Comparison of ENCODE assay signal across 10 cellular contexts in the genomic region with DNA sequence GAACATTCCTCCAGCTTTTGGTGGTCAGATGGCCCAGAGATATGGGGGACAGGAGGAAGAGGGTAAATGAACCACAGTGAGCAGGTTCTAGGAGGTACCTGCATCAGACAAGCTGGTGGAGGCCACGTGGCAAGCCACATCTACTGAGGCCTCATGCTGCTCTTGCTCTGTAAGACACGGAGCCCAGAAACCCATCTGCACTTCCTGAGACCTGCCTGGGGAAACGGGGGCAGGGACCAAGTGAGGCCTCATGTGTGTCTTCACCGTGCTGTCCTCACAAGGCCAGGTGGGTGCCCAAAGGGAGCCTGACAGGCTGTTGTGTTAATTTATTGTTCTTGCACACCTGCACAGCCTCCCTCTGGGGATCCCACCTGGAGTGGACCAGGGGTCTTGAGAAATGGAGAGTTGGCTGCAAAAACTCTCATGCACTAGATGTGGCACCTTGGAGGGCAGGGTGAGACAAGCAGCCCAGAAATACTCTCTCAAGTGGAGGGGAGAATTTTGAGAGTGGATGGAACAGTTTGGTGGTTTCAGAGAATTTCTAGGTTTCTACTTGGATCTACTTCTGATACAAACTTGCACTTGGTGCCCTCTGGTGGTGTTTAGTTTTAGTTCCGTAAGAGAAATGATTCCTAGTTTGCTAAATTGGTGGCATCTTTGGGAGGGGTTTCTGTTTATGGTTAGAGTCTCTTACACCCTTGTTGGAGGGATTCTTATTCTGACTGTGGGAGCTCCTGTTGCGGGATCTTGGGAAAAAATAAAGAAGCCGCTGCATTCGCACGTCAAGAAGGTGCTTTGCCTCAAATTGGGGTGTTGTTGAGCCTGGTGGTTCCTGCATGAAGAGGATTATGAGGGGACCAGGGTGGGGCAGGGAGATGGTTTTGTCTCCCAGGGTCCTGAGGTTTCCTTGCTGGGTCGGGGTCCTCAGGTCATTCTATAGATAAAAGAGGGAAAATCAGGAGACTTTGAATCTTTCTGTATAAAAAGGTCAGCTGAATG. TPM values are rescaled to one million over a fixed set of nuclear protein-coding genes. Genes with fewer than 3 reads are reported as not detected.
DNase-seq lines count a peak whose midpoint lies in the region; ATAC-seq and TF ChIP-seq lines count a peak whose summit lies in the region.
"Had no signal": no experiment of that assay in that cellular context is flagged by ENCODE, and none has a peak within 500 bp of the region (broad histone marks: within the 10 kb centered on the region; RNA-seq: fewer than 3 reads in every experiment).

No MANE protein-coding gene starts in this region.

- H3K9ac ChIP-seq in neural progenitor cell: no peak overlapping the region

- H3K9me3 ChIP-seq in HEK293 (ENCODE audit: control insufficient read depth, insufficient read depth, low read depth, low read length) (no peaks in the 10 kb centered on the region), neural progenitor cell (ENCODE audit: low read depth) (no peaks in the 10 kb centered on the region)

- H2AFZ ChIP-seq in neural progenitor cell (replicated peaks): no peak overlapping the region

- CTCF ChIA-PET in HEK293 (lab: Yijun Ruan, JAX): interaction anchor here (0.6 to 17.4 kb wide), 21 partner anchors 13 to 724 kb away, joined by 3 to 407 read pairs (median 5); no protein-coding TSS in a partner anchor

- H4K20me1 ChIP-seq in neural progenitor cell (ENCODE audit: low read depth): no peaks in the 10 kb centered on the region

- no peaks in the 10 kb centered on the region for H3K9me3 Mint-ChIP-seq in neural progenitor cell
- H3K9me3 Mint-ChIP-seq: naive thymus-derived CD8-positive, alpha-beta T cell had no signal

- no peaks in the 10 kb centered on the region for H3K79me2 ChIP-seq in neural progenitor cell (ENCODE audit: low read depth)

- no peaks in the 10 kb centered on the region for H3K36me3 Mint-ChIP-seq in neural progenitor cell
- H3K36me3 Mint-ChIP-seq: naive thymus-derived CD8-positive, alpha-beta T cell had no signal

- H3K27me3 ChIP-seq in neural progenitor cell: no peaks in the 10 kb centered on the region

- no peaks in the 10 kb centered on the region for H3F3A ChIP-seq in neural progenitor cell (ENCODE audit: low read depth)

- peaks cover 11% of the 10 kb centered on the region for H3K27me3 Mint-ChIP-seq in neural progenitor cell (ENCODE audit: insufficient read depth, low read depth)

- no peak overlapping the region for H3K4me3 Mint-ChIP-seq in neural progenitor cell
- H3K4me3 Mint-ChIP-seq: naive thymus-derived CD8-positive, alpha-beta T cell had no signal

- DNase-seq in DMS153 treated with DMSO at 0.1 percent for 48 hours (lab: John Stamatoyannopoulos, UW; ENCODE audit: unreplicated experiment) (peak; percentile 42), RPMI7951 (ENCODE audit: low read depth) (peak; percentile 61), epidermal melanocyte (ENCODE audit: insufficient read length, low spot score) (peak; percentile 56), neural progenitor cell (ENCODE audit: low spot score) (peak; percentile 68)
- DNase-seq in stimulated activated CD4-positive, alpha-beta T cell treated with anti-CD3 and anti-CD28 coated beads, Interleukin-2, amount 100 ng/mL, for 24 hours: no peak

- H3K4me1 Mint-ChIP-seq in neural progenitor cell: peaks cover 5% of the 10 kb centered on the region

- POLR2A ChIA-PET in HEK293 (lab: Yijun Ruan, JAX): interaction anchor here (1.6 kb wide), 1 partner anchor 239 kb away, joined by 4 read pairs; no protein-coding TSS in a partner anchor

- H3K4me1 ChIP-seq in HEK293 (ENCODE audit: control insufficient read depth, insufficient read depth, low read length): no peaks in the 10 kb centered on the region
- H3K4me1 ChIP-seq in neural progenitor cell: no peaks in the 10 kb centered on the region

- H3K4me3 ChIP-seq in HEK293 (ENCODE audit: low read depth, low read length) (no peak overlapping the region), neural progenitor cell (no peak overlapping the region)

- H3K36me3 ChIP-seq in HEK293 (ENCODE audit: control insufficient read depth in 2 of 2, insufficient read depth in 1 of 2, low read length in 2 of 2): no peaks in the 10 kb centered on the region
- H3K36me3 ChIP-seq in neural progenitor cell: no peaks in the 10 kb centered on the region

- no peak overlapping the region for H3K4me2 ChIP-seq in neural progenitor cell

- H3K27ac Mint-ChIP-seq in neural progenitor cell: no peak overlapping the region
- H3K27ac Mint-ChIP-seq: naive thymus-derived CD8-positive, alpha-beta T cell had no signal

- TF ChIP-seq CTCF in HEK293 (tag by site-specific recombination; IDR thresholded peaks at IDR 0.05) (peak; percentile 43; the same call in 1 of the 2 replicates), neural progenitor cell (IDR thresholded peaks at IDR 0.05) (peak; percentile 64)

- no peak overlapping the region for H3K27ac ChIP-seq in HEK293 (ENCODE audit: extremely low read depth, low read depth, low read length)
- H3K27ac ChIP-seq in neural progenitor cell: no peak overlapping the region

- ATAC-seq in GM19324 (IDR thresholded peaks at IDR 0.05; ENCODE audit: low FRiP score, unreplicated experiment) (no peak), HG02981 (IDR thresholded peaks at IDR 0.05; ENCODE audit: unreplicated experiment) (no peak)
- ATAC-seq: naive thymus-derived CD8-positive, alpha-beta T cell had no signal

TF ChIP-seq in HEK293, 187 proteins besides CTCF, POLR2A, EP300 and RAD21:
- TF ChIP-seq SP2 (tag by site-specific recombination; IDR thresholded peaks at IDR 0.05) (no peak), ZNF654 (tag by site-specific recombination; IDR thresholded peaks at IDR 0.05; ENCODE audit: low read depth) (peak; percentile 46)

RNA-seq across cellular contexts. Expression of a gene that starts 47.5 kb away (rescaled TPM):
- total RNA-seq in RPMI7951 (2014; rRNA removed; shearing (Covaris generic)): 0.10 TPM in 1 of 2 replicates, not detected in the other
- not detected in 2 replicates for total RNA-seq in neural progenitor cell (ENCODE audit: low replicate concordance)
- total RNA-seq: naive thymus-derived CD8-positive, alpha-beta T cell; T-helper 1 cell treated with Interleukin-12 subunit alpha and Interleukin-12 subunit beta and Interleukin-4 antibody, amounts not matched to agents 30 ng/mL and 1 ng/mL, for 36 hours had no signal

Comparison
In these comparisons a context has a peak if more than half of its experiments do, and no peak if none do; other contexts are left out.
1. DNase-seq: peak in DMS153 treated with DMSO at 0.1 percent for 48 hours (single experiment), RPMI7951 (single experiment), epidermal melanocyte (single experiment) and neural progenitor cell (single experiment); none in stimulated activated CD4-positive, alpha-beta T cell treated with anti-CD3 and anti-CD28 coated beads, Interleukin-2, amount 100 ng/mL, for 24 hours (0 of 2).